Comparison of ENCODE assay signal across 16 cellular contexts in genomic region chr10:101055416-101055815, GRCh38. TPM values are rescaled to one million over a fixed set of nuclear protein-coding genes. Genes with fewer than 3 reads are reported as not detected.
DNase-seq lines count a peak whose midpoint lies in the region; TF ChIP-seq lines count a peak whose summit lies in the region.
"Had no signal": no experiment of that assay in that cellular context is flagged by ENCODE, and none has a peak within 500 bp of the region (broad histone marks: within the 10 kb centered on the region; RNA-seq: fewer than 3 reads in every experiment).

No MANE protein-coding gene starts in this region.

- TF ChIP-seq CTCF in GM10248 (IDR thresholded peaks at IDR 0.05; ENCODE audit: control extremely low read depth, extremely low read depth, low read depth, missing control alignments) (peak; percentile 16), WERI-Rb-1 (IDR thresholded peaks at IDR 0.05; ENCODE audit: low read depth, low read length) (peak; percentile 67), osteocyte (IDR thresholded peaks at IDR 0.05) (peak; percentile 9)

- no peak overlapping the region for H3K4me3 Mint-ChIP-seq in osteocyte (ENCODE audit: unreplicated experiment)
- H3K4me3 Mint-ChIP-seq: stimulated activated effector memory CD8-positive, alpha-beta T cell treated with anti-CD3 and anti-CD28 coated beads, Interleukin-12 subunit alpha, Interleukin-12 subunit beta, amount 100 ng/mL, for 72 hours; T-helper 2 cell treated with Interferon-gamma antibody and Interleukin-4, amounts not matched to agents 5 μg/mL and 100 μg/mL, for 36 hours had no signal

- no peaks in the 10 kb centered on the region for H3K9me3 Mint-ChIP-seq in osteocyte (ENCODE audit: unreplicated experiment)
- H3K9me3 Mint-ChIP-seq: nephron; stimulated activated effector memory CD8-positive, alpha-beta T cell treated with anti-CD3 and anti-CD28 coated beads, Interleukin-12 subunit alpha, Interleukin-12 subunit beta, amount 100 ng/mL, for 72 hours; T-helper 2 cell treated with Interferon-gamma antibody and Interleukin-4, amounts not matched to agents 5 μg/mL and 100 μg/mL, for 36 hours had no signal

- peaks cover 17% of the 10 kb centered on the region for H3K4me1 Mint-ChIP-seq in osteocyte (ENCODE audit: unreplicated experiment)

- POLR2A ChIA-PET in GM10248 (lab: Yijun Ruan, JAX), result interaction anchor here (0.6 kb wide), 1 partner anchor 1151 kb away, joined by 6 read pairs; no protein-coding TSS in a partner anchor

- no peak overlapping the region for H3K27ac Mint-ChIP-seq in osteocyte (ENCODE audit: unreplicated experiment)
- H3K27ac Mint-ChIP-seq: nephron; T-helper 2 cell treated with Interferon-gamma antibody and Interleukin-4, amounts not matched to agents 5 μg/mL and 100 μg/mL, for 36 hours had no signal

- H3K27me3 Mint-ChIP-seq in osteocyte (ENCODE audit: unreplicated experiment), result no peaks in the 10 kb centered on the region

- TF ChIP-seq EP300 in Ishikawa (IDR thresholded peaks at IDR 0.05; ENCODE audit: borderline replicate concordance), result no peak

- no peaks in the 10 kb centered on the region for H3K27me3 ChIP-seq in WERI-Rb-1 (ENCODE audit: insufficient read depth, low read depth, severe bottlenecking)

- no peak overlapping the region for H3K27ac ChIP-seq in WERI-Rb-1
- H3K27ac ChIP-seq: adrenal gland, psoas muscle had no signal

- DNase-seq in GM10248 (ENCODE audit: extremely low spot score) (no peak), WERI-Rb-1 (no peak), osteocyte (ENCODE audit: extremely low spot score, unreplicated experiment) (no peak), RPMI8226 (no peak)
- no peak for DNase-seq in activated CD8-positive, alpha-beta memory T cell treated with anti-CD3 and anti-CD28 coated beads, Interleukin-2, amount 50 U/mL, for 4 hours
- no peak for DNase-seq in activated CD4-positive, alpha-beta T cell treated with anti-CD3 and anti-CD28 coated beads for 48 hours
- DNase-seq: adrenal gland; KG1; left colon; NCI-H146; psoas muscle; stimulated activated CD4-positive, alpha-beta T cell treated with anti-CD3 and anti-CD28 coated beads, Interleukin-12 subunit alpha, Interleukin-12 subunit beta, amount 100 ng/mL, for 4 hours had no signal

- H3K36me3 ChIP-seq in WERI-Rb-1, result no peaks in the 10 kb centered on the region
- H3K36me3 ChIP-seq: adrenal gland had no signal

- TF ChIP-seq RAD21 in Ishikawa (IDR thresholded peaks at IDR 0.05; ENCODE audit: low read depth), result peak; percentile 15; the same call in 1 of the 2 replicates

- no peaks in the 10 kb centered on the region for H3K36me3 Mint-ChIP-seq in osteocyte (ENCODE audit: unreplicated experiment)

- H3K4me3 ChIP-seq in WERI-Rb-1 (ENCODE audit: low read depth, low read length), result no peak overlapping the region
- H3K4me3 ChIP-seq: adrenal gland, psoas muscle had no signal

- CTCF ChIA-PET in GM10248 (lab: Yijun Ruan, JAX), result interaction anchor here (0.8 to 23.4 kb wide), 5 partner anchors 9 to 87 kb away, joined by 3 to 855 read pairs (median 6); partner anchors contain the start of genes PDZD7 and SFXN3

- H3K9me3 ChIP-seq in WERI-Rb-1 (ENCODE audit: severe bottlenecking), result no peaks in the 10 kb centered on the region
- H3K9me3 ChIP-seq: adrenal gland, psoas muscle had no signal

TF ChIP-seq in Ishikawa, 13 proteins besides CTCF, POLR2A, EP300 and RAD21:
- no peak for TF ChIP-seq FOXM1 (IDR thresholded peaks at IDR 0.05; ENCODE audit: borderline replicate concordance, low read depth)
- TF ChIP-seq ZBTB7A (IDR thresholded peaks at IDR 0.05; ENCODE audit: low read depth), result no peak
- no peak for TF ChIP-seq USF1 (IDR thresholded peaks at IDR 0.05)
- TF ChIP-seq MAX (IDR thresholded peaks at IDR 0.05), result no peak
- no peak for TF ChIP-seq EGR1 (IDR thresholded peaks at IDR 0.05)
- TF ChIP-seq CREB1 (IDR thresholded peaks at IDR 0.05; ENCODE audit: low read depth), result no peak
- TF ChIP-seq REST (IDR thresholded peaks at IDR 0.05; ENCODE audit: low read depth), result no peak
- no peak for TF ChIP-seq YY1 (IDR thresholded peaks at IDR 0.05; ENCODE audit: low read depth)

RNA-seq across cellular contexts. Expression of gene KAZALD1, which starts 6.4 kb away (rescaled TPM):
- 43.0 and 49.0 TPM in 2 replicates for total RNA-seq in osteocyte

RNA-seq across cellular contexts. Expression of gene SFXN3, which starts 24.4 kb away (rescaled TPM):
- total RNA-seq in osteocyte, result 78.3 and 81.0 TPM in 2 replicates

RNA-seq across cellular contexts. Expression of gene PDZD7, which starts 24.5 kb away (rescaled TPM):
- total RNA-seq in osteocyte, result 1.9 and 2.1 TPM in 2 replicates

RNA-seq across cellular contexts. Expression of gene LZTS2, which starts 55.8 kb away (rescaled TPM):
- total RNA-seq in osteocyte, result 69.9 and 72.1 TPM in 2 replicates

Comparison
In these comparisons a context has a peak if more than half of its experiments do, and no peak if none do; other contexts are left out.
1. CTCF ChIP-seq: peak in every context shown above with its lines; median percentile 67 in WERI-Rb-1; 16 in GM10248; 9 in osteocyte.